In the genomic region with DNA sequence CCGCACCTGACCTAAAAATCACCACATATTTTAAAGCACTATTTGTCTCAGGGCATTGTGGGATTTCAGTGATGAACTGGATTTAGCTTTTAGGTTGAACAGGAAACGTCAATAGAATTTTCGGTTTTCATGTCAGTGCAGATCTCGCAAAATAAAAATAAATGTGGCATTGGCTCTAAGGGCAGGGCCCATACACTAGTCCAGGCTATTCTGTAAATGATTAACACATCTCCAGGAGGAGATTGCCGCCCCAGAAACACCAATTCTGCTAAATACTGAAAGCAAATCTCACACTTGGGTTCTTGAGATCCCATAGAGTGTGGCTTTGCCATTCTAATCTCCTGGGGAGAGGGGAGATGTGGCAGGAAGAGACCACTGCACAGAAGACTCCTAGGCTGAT, we compare ENCODE assay signal across 1 cellular context.
TF ChIP-seq lines count a peak whose summit lies in the region.

No MANE protein-coding gene starts in this region.

TF ChIP-seq in HCT116, 20 proteins besides CTCF, POLR2A, EP300 and RAD21 (continued from another document):
- TF ChIP-seq, protein P1, sequence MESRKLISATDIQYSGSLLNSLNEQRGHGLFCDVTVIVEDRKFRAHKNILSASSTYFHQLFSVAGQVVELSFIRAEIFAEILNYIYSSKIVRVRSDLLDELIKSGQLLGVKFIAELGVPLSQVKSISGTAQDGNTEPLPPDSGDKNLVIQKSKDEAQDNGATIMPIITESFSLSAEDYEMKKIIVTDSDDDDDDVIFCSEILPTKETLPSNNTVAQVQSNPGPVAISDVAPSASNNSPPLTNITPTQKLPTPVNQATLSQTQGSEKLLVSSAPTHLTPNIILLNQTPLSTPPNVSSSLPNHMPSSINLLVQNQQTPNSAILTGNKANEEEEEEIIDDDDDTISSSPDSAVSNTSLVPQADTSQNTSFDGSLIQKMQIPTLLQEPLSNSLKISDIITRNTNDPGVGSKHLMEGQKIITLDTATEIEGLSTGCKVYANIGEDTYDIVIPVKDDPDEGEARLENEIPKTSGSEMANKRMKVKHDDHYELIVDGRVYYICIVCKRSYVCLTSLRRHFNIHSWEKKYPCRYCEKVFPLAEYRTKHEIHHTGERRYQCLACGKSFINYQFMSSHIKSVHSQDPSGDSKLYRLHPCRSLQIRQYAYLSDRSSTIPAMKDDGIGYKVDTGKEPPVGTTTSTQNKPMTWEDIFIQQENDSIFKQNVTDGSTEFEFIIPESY (IDR thresholded peaks at IDR 0.05; ENCODE audit: extremely low read depth, insufficient replicate concordance, low read length): no peak
- TF ChIP-seq EZH2 (IDR thresholded peaks at IDR 0.05): no peak
- TF ChIP-seq CEBPB (IDR thresholded peaks at IDR 0.05; ENCODE audit: low read depth): no peak
- no peak for TF ChIP-seq EGR1 (IDR thresholded peaks at IDR 0.05; ENCODE audit: low read depth)
- TF ChIP-seq JUND (IDR thresholded peaks at IDR 0.05): no peak
- TF ChIP-seq SIN3A (IDR thresholded peaks at IDR 0.05; ENCODE audit: low read depth): no peak
- no peak for TF ChIP-seq SRF (IDR thresholded peaks at IDR 0.05; ENCODE audit: low read depth)
- TF ChIP-seq POLR2AphosphoS5 (IDR thresholded peaks at IDR 0.05; ENCODE audit: low read depth, low read length): no peak
- no peak for TF ChIP-seq ZFX (IDR thresholded peaks at IDR 0.05)
